In the genomic region with DNA sequence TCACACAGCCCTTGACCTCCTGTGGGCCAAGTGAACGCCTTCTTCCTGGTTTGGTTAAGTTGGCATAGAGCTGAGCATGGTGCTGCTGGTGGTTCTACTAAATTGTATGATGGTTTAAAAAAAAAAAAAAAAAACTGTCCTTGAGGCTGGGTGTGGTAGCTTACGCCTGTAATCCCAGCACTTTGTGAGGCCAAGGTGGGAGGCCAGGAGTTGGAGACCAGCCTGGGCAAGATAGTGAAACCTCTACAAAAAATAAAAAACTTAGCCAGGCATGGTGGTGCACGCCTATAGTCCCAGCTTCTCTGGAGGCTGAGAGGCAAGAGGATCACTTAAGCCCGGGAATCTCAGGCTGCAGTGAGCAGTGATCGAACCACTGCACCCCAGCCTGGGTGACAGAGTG, we compare ENCODE assay signal across 1 cellular context.
TF ChIP-seq lines count a peak whose summit lies in the region.

No MANE protein-coding gene starts in this region.

TF ChIP-seq in IMR-90, 13 proteins besides CTCF, POLR2A, EP300 and RAD21 (continued from another document):
- TF ChIP-seq MXI1 (IDR thresholded peaks at IDR 0.05; ENCODE audit: borderline replicate concordance, low read depth, low read length): no peak
- TF ChIP-seq NFE2L2 (IDR thresholded peaks at IDR 0.05; ENCODE audit: low read depth, low read length): no peak
- no peak for TF ChIP-seq MAFK (IDR thresholded peaks at IDR 0.05; ENCODE audit: low read depth, low read length)
- no peak for TF ChIP-seq RCOR1 (IDR thresholded peaks at IDR 0.05; ENCODE audit: insufficient replicate concordance, low read length)
- TF ChIP-seq, protein P1, sequence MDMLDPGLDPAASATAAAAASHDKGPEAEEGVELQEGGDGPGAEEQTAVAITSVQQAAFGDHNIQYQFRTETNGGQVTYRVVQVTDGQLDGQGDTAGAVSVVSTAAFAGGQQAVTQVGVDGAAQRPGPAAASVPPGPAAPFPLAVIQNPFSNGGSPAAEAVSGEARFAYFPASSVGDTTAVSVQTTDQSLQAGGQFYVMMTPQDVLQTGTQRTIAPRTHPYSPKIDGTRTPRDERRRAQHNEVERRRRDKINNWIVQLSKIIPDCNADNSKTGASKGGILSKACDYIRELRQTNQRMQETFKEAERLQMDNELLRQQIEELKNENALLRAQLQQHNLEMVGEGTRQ (IDR thresholded peaks at IDR 0.05; ENCODE audit: low read depth, low read length): no peak
- TF ChIP-seq MAZ (IDR thresholded peaks at IDR 0.05; ENCODE audit: borderline replicate concordance, low read depth, low read length): no peak
- TF ChIP-seq RFX5 (IDR thresholded peaks at IDR 0.05; ENCODE audit: low read depth, low read length): no peak
- no peak for TF ChIP-seq CEBPB (IDR thresholded peaks at IDR 0.05; ENCODE audit: low read depth, low read length)
- no peak for TF ChIP-seq SMC3 (IDR thresholded peaks at IDR 0.05; ENCODE audit: low read depth, low read length)
- no peak for TF ChIP-seq CHD1 (IDR thresholded peaks at IDR 0.05; ENCODE audit: low read depth, low read length)
